Comparison of ENCODE assay signal across 1 cellular context in genomic region chrX:109740076-109740809, GRCh38.
A peak's percentile ranks its signal among the peaks of the same experiment; 100 is the strongest.
TF ChIP-seq lines count a peak whose summit lies in the region.

No MANE protein-coding gene starts in this region.

TF ChIP-seq in HepG2, 621 proteins besides CTCF, POLR2A, EP300 and RAD21 (continued from another document and continues in another):
- TF ChIP-seq AHDC1 (CRISPR knock-in tag; IDR thresholded peaks at IDR 0.05; ENCODE audit: borderline replicate concordance), result peak; percentile 96
- peak; percentile 80 for TF ChIP-seq ZGPAT (CRISPR knock-in tag; IDR thresholded peaks at IDR 0.05)
- no peak for TF ChIP-seq ZNF605 (CRISPR knock-in tag; IDR thresholded peaks at IDR 0.05)
- TF ChIP-seq ETS1 (CRISPR knock-in tag; IDR thresholded peaks at IDR 0.05), result no peak
- TF ChIP-seq ZNF646 (CRISPR knock-in tag; IDR thresholded peaks at IDR 0.05), result 0 out of 2 replicates have a peak, but pooled peaks have one; percentile 22
- TF ChIP-seq ELK4 (CRISPR knock-in tag; IDR thresholded peaks at IDR 0.05; ENCODE audit: borderline replicate concordance), result no peak
- no peak; the same call in 1 of the 2 replicates for TF ChIP-seq SPEN (CRISPR knock-in tag; IDR thresholded peaks at IDR 0.05; ENCODE audit: low read depth)
- no peak for TF ChIP-seq FOXC1 (CRISPR knock-in tag; IDR thresholded peaks at IDR 0.05; ENCODE audit: borderline replicate concordance)
- TF ChIP-seq BCL6 (CRISPR knock-in tag; IDR thresholded peaks at IDR 0.05), result peak; percentile 95
- TF ChIP-seq CBX1 (IDR thresholded peaks at IDR 0.05; ENCODE audit: low read depth), result no peak
- TF ChIP-seq ZNF280D (CRISPR knock-in tag; IDR thresholded peaks at IDR 0.05), result no peak; the same call in 1 of the 2 replicates
- TF ChIP-seq CERS6 (CRISPR knock-in tag; IDR thresholded peaks at IDR 0.05), result no peak
- no peak for TF ChIP-seq SMARCC2 (IDR thresholded peaks at IDR 0.05)
- peak; percentile 91 for TF ChIP-seq IRF2 (CRISPR knock-in tag; IDR thresholded peaks at IDR 0.05)
- no peak for TF ChIP-seq HMGA1 (CRISPR knock-in tag; conservative IDR thresholded peaks at IDR 0.05)
- TF ChIP-seq ETV6 (CRISPR knock-in tag; conservative IDR thresholded peaks at IDR 0.05), result no peak
- no peak for TF ChIP-seq YY1 (IDR thresholded peaks at IDR 0.05; ENCODE audit: insufficient read depth, insufficient replicate concordance, low read depth, low read length)
- TF ChIP-seq PAX8 (CRISPR knock-in tag; IDR thresholded peaks at IDR 0.05; ENCODE audit: borderline replicate concordance), result no peak
- TF ChIP-seq ZC3H4 (CRISPR knock-in tag; IDR thresholded peaks at IDR 0.05; ENCODE audit: borderline replicate concordance), result no peak
- TF ChIP-seq MLX (CRISPR knock-in tag; IDR thresholded peaks at IDR 0.05), result peak; percentile 91
- no peak for TF ChIP-seq ZFYVE20 (CRISPR knock-in tag; IDR thresholded peaks at IDR 0.05; ENCODE audit: borderline replicate concordance, low read depth)
- TF ChIP-seq ZNF124 (CRISPR knock-in tag; IDR thresholded peaks at IDR 0.05), result no peak
- TF ChIP-seq PTBP1 (IDR thresholded peaks at IDR 0.05; ENCODE audit: low read depth, low read length, poor library complexity, severe bottlenecking), result no peak
- TF ChIP-seq ZNF160 (CRISPR knock-in tag; IDR thresholded peaks at IDR 0.05), result no peak
- TF ChIP-seq PCBP2 (optimal IDR thresholded peaks at IDR 0.05; ENCODE audit: low read depth, low read length, poor library complexity, severe bottlenecking), result no peak
- TF ChIP-seq NFRKB (IDR thresholded peaks at IDR 0.05), result no peak
- no peak for TF ChIP-seq HOXA7 (CRISPR knock-in tag; IDR thresholded peaks at IDR 0.05)
- peak; percentile 73; the same call in 1 of the 2 replicates for TF ChIP-seq ZKSCAN8 (CRISPR knock-in tag; IDR thresholded peaks at IDR 0.05; ENCODE audit: borderline replicate concordance)
- peak; percentile 91 for TF ChIP-seq HDAC2 (CRISPR knock-in tag; IDR thresholded peaks at IDR 0.05)
- TF ChIP-seq ZBTB33 (CRISPR knock-in tag; IDR thresholded peaks at IDR 0.05), result peak; percentile 66; the same call in 1 of the 2 replicates
- TF ChIP-seq SP5 (CRISPR knock-in tag; IDR thresholded peaks at IDR 0.05; ENCODE audit: borderline replicate concordance, low read depth), result peak; percentile 64; the same call in 1 of the 2 replicates
- peak; percentile 14; the same call in 1 of the 2 replicates for TF ChIP-seq ZMYM3 (CRISPR knock-in tag; IDR thresholded peaks at IDR 0.05)
- peak; percentile 83 for TF ChIP-seq MAX (IDR thresholded peaks at IDR 0.05)
- peak; percentile 97 for TF ChIP-seq FOXJ3 (CRISPR knock-in tag; IDR thresholded peaks at IDR 0.05; ENCODE audit: borderline replicate concordance)
